Comparison of ENCODE assay signal across 18 cellular contexts in the genomic region with DNA sequence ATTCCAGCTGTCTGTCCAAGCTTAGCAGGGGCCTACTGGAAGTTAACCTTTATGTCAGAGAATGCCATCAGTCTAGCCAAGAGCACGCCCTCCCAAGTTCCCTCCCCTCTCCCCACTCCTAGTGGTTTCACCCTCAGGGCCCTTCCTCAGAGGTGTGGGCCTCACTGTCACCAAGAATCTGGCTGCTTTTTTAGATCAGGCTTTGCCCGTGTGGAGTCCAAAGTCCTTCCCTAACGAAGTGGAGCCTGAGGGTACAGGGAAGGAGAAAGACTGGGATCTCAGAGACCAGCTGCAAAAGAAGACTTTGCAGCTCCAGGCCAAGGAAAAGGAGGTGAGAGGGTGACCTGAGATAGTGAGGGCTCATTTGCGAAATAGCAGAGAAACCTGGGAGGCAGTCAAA. TPM values are rescaled to one million over a fixed set of nuclear protein-coding genes. Genes with fewer than 3 reads are reported as not detected.
DNase-seq lines count a peak whose midpoint lies in the region; ATAC-seq, FAIRE-seq and TF ChIP-seq lines count a peak whose summit lies in the region.
"Had no signal": no experiment of that assay in that cellular context is flagged by ENCODE, and none has a peak within 500 bp of the region (broad histone marks: within the 10 kb centered on the region; RNA-seq: fewer than 3 reads in every experiment).

No MANE protein-coding gene starts in this region.

- POLR2A ChIA-PET in GM12878 (lab: Charles Lee): interaction anchor here (1.3 kb wide), 1 partner anchor 11 kb away, joined by 5 read pairs; no protein-coding TSS in a partner anchor

- H4K20me1 ChIP-seq in GM12878 (ENCODE audit: control insufficient read depth, insufficient read depth): no peaks in the 10 kb centered on the region

- H3K79me2 ChIP-seq in GM12878 (ENCODE audit: control insufficient read depth, insufficient read depth, low read length): peaks cover 7% of the 10 kb centered on the region

- peaks cover 18 to 64% (median 34%) of the 10 kb centered on the region in 4 donors for H3K4me1 Mint-ChIP-seq in CD4-positive, CD25-positive, alpha-beta regulatory T cell
- peaks cover 10 to 40% (median 36%) of the 10 kb centered on the region in 3 donors for H3K4me1 Mint-ChIP-seq in naive B cell

- ATAC-seq in CD4-positive, CD25-positive, alpha-beta regulatory T cell (ENCODE audit: low read depth in 2 of 2): no peak
- no peak for ATAC-seq in GM12878
- ATAC-seq in naive B cell (ENCODE audit: low read depth in 2 of 2): no peak
- ATAC-seq: activated CD4-positive, CD25-positive, alpha-beta regulatory T cell treated with anti-CD3 and anti-CD28 coated beads, Interleukin-2, amount 50 U/mL, for 24 hours; gastroesophageal sphincter had no signal

- no peak overlapping the region for H3K9ac ChIP-seq in GM12878 (ENCODE audit: control insufficient read depth, insufficient read depth, low read length)

- no peak overlapping the region for H3K4me3 Mint-ChIP-seq in CD4-positive, CD25-positive, alpha-beta regulatory T cell
- H3K4me3 Mint-ChIP-seq in naive B cell: no peak overlapping the region

- H2AFZ ChIP-seq in GM12878 (ENCODE audit: control insufficient read depth, low read depth, low read length): no peak overlapping the region

- H3K4me1 ChIP-seq in CD4-positive, CD25-positive, alpha-beta regulatory T cell (ENCODE audit: control insufficient read depth, insufficient read depth, low read length, poor library complexity, severe bottlenecking): peaks cover 27% of the 10 kb centered on the region
- peaks cover 9% of the 10 kb centered on the region for H3K4me1 ChIP-seq in GM12878 (ENCODE audit: control insufficient read depth, insufficient read depth, low read length)
- H3K4me1 ChIP-seq: colonic mucosa had no signal

- CTCF ChIA-PET in GM12878 (lab: Yijun Ruan, JAX): interaction anchor here (0.6 to 1.2 kb wide), 3 partner anchors 30 to 422 kb away, joined by 3 read pairs; a partner anchor contains a TSS

- no TSS peak for BruUV-seq in GM12878 (replicated peaks; lab: Mats Ljungman, UMichigan)

- TF ChIP-seq CTCF in GM12878 (IDR thresholded peaks at IDR 0.05 in 2 of 3, conservative IDR thresholded peaks at IDR 0.05 in 1 of 3; ENCODE audit: control insufficient read depth in 2 of 3, extremely low read depth in 1 of 3, insufficient read depth in 1 of 3, low read depth in 3 of 3, low read length in 3 of 3): no peak

- peak overlapping the region in 2 of 3 donors; percentile 2 to 54 for H3K27ac Mint-ChIP-seq in CD4-positive, CD25-positive, alpha-beta regulatory T cell
- H3K27ac Mint-ChIP-seq in naive B cell: peak overlapping the region in 4 of 6 donors; percentile 56 to 89 (median 71)

- no peaks in the 10 kb centered on the region for H3K9me3 Mint-ChIP-seq in CD4-positive, CD25-positive, alpha-beta regulatory T cell
- peaks cover 0 to 3% (median 0%) of the 10 kb centered on the region in 7 donors for H3K9me3 Mint-ChIP-seq in naive B cell

- no peak for DNase-seq in CD4-positive, CD25-positive, alpha-beta regulatory T cell
- peak; percentile 58 for DNase-seq in ELF-1 (ENCODE audit: low read depth, low spot score)
- no peak for DNase-seq in GM12878 (ENCODE audit: low read depth, low spot score)
- DNase-seq in naive B cell: no peak
- no peak for DNase-seq in MG63
- no peak for DNase-seq in germinal center (ENCODE audit: low spot score)
- no peak for DNase-seq in NCI-H69 (lab: John Stamatoyannopoulos, UW)
- DNase-seq: colonic mucosa, HCEC 1CT, mesenchymal stem cell, MM.1S, NCI-H187 treated with DMSO at 0.1 percent for 48 hours, right lobe of liver, testis had no signal

- SMC1A ChIA-PET in GM12878 (lab: Charles Lee; ENCODE audit: uncharacterized antibody, unreplicated experiment): interaction anchor here (1.0 to 1.5 kb wide), 3 partner anchors 24 to 47 kb away, joined by 3 to 5 read pairs (median 4); a partner anchor contains a TSS

- FAIRE-seq in GM12878 (lab: Jason Lieb, UNC): no peak
- FAIRE-seq: HTR-8/SVneo had no signal

- H3K9me3 ChIP-seq in CD4-positive, CD25-positive, alpha-beta regulatory T cell (ENCODE audit: control insufficient read depth in 2 of 2, low read length in 2 of 2): no peaks in the 10 kb centered on the region
- H3K9me3 ChIP-seq in GM12878 (replicated peaks; ENCODE audit: control insufficient read depth, insufficient read depth, low read length) (no peaks in the 10 kb centered on the region; the same call in 1 of the 3 replicates), MG63 (no peaks in the 10 kb centered on the region)
- H3K9me3 ChIP-seq: colonic mucosa, gastroesophageal sphincter, right lobe of liver, testis had no signal

- H3K27ac ChIP-seq in CD4-positive, CD25-positive, alpha-beta regulatory T cell (ENCODE audit: insufficient read depth, low read length, poor library complexity, severe bottlenecking): peak overlapping the region; percentile 36
- no peak overlapping the region for H3K27ac ChIP-seq in GM12878 (ENCODE audit: control insufficient read depth, insufficient read depth)
- H3K27ac ChIP-seq: colonic mucosa, gastroesophageal sphincter, right lobe of liver, RWPE1, testis had no signal

- H3K27me3 Mint-ChIP-seq in CD4-positive, CD25-positive, alpha-beta regulatory T cell: peaks cover 5% of the 10 kb centered on the region
- no peaks in the 10 kb centered on the region for H3K27me3 Mint-ChIP-seq in naive B cell

- no peaks in the 10 kb centered on the region for H3K27me3 ChIP-seq in CD4-positive, CD25-positive, alpha-beta regulatory T cell (ENCODE audit: control insufficient read depth, insufficient read depth, low read length)
- no peaks in the 10 kb centered on the region for H3K27me3 ChIP-seq in GM12878 (replicated peaks in 1 of 2; ENCODE audit: control insufficient read depth in 2 of 2, insufficient read depth in 2 of 2, low read length in 1 of 2)
- H3K27me3 ChIP-seq in MG63: no peaks in the 10 kb centered on the region
- H3K27me3 ChIP-seq: colonic mucosa, gastroesophageal sphincter, right lobe of liver, testis had no signal

- 0 out of 2 replicates have a peak, but pooled peaks have one; percentile 29 for TF ChIP-seq POLR2A in GM12878 (IDR thresholded peaks at IDR 0.05; ENCODE audit: low read depth, low read length)

- H3K4me2 ChIP-seq in GM12878 (ENCODE audit: control insufficient read depth, insufficient read depth): no peak overlapping the region

- H3K36me3 ChIP-seq in CD4-positive, CD25-positive, alpha-beta regulatory T cell (ENCODE audit: control insufficient read depth, insufficient read depth, low read length): peaks cover 70% of the 10 kb centered on the region
- H3K36me3 ChIP-seq in GM12878 (ENCODE audit: control insufficient read depth in 2 of 2, insufficient read depth in 2 of 2, low read length in 1 of 2): peaks cover 7 to 18% of the 10 kb centered on the region in 2 experiments; a peak in 3 of 4 replicates
- peaks cover 6% of the 10 kb centered on the region for H3K36me3 ChIP-seq in MG63
- H3K36me3 ChIP-seq: colonic mucosa, gastroesophageal sphincter, right lobe of liver had no signal

- H3K4me3 ChIP-seq in CD4-positive, CD25-positive, alpha-beta regulatory T cell (ENCODE audit: low read depth, low read length): no peak overlapping the region
- no peak overlapping the region for H3K4me3 ChIP-seq in GM12878
- H3K4me3 ChIP-seq in MG63: no peak overlapping the region
- H3K4me3 ChIP-seq: colonic mucosa, gastroesophageal sphincter, right lobe of liver, testis had no signal

- no peak for TF ChIP-seq RAD21 in GM12878 (IDR thresholded peaks at IDR 0.05; ENCODE audit: insufficient read depth, low read depth, low read length)

- peaks cover 45% of the 10 kb centered on the region for H3K36me3 Mint-ChIP-seq in CD4-positive, CD25-positive, alpha-beta regulatory T cell
- peaks cover 21% of the 10 kb centered on the region in 2 donors for H3K36me3 Mint-ChIP-seq in naive B cell

- 72% methylated on average over 4 of the region's 4 CpGs for WGBS in GM12878 (ENCODE audit: insufficient coverage, insufficient replicate concordance, low lambda C conversion rate, missing lambda C conversion rate)

- intact Hi-C loops in GM12878 (cut with micrococcal nuclease; ENCODE audit: unreplicated experiment): no loop called here

- RAD21 ChIA-PET in GM12878 (lab: Charles Lee; ENCODE audit: unreplicated experiment): interaction anchor here (0.9 to 1.7 kb wide), 2 partner anchors 10 to 12 kb away, joined by 3 to 4 read pairs; no protein-coding TSS in a partner anchor

- no peak for TF ChIP-seq EP300 in GM12878 (IDR thresholded peaks at IDR 0.05; ENCODE audit: borderline replicate concordance in 1 of 2, control insufficient read depth in 1 of 2, low read depth in 2 of 2, low read length in 2 of 2)

- in situ Hi-C loops in GM12878 (cut with MboI): no loop called here

RNA-seq across cellular contexts. Expression of a gene that starts 4.1 kb away (rescaled TPM):
- total RNA-seq in CD4-positive, CD25-positive, alpha-beta regulatory T cell: 0.27 TPM
- polyA plus RNA-seq in CD4-positive, CD25-positive, alpha-beta regulatory T cell: under 1 TPM; 0.07 to 0.56 (median 0.30) TPM
- 5.5 and 5.7 TPM in 2 replicates for total RNA-seq in GM12878 (2013; cell fraction: nucleolus; rRNA removed)
- total RNA-seq in GM12878 (2014; rRNA removed) (3.4 and 4.4 TPM in 2 replicates), GM12878 (2014; rRNA removed; fragmentation: Illumina TruSeq; extraction: Trizol) (4.0 and 4.4 TPM in 2 replicates), GM12878 (2021) (3.4 and 3.5 TPM in 2 replicates)
- polyA plus RNA-seq in GM12878 (2011; ENCODE audit: low read depth): 1.3 TPM
- polyA plus RNA-seq in GM12878 (2011; rRNA removed) (3.2 and 3.9 TPM in 2 replicates), GM12878 (2014; fragmentation: Illumina TruSeq; extraction: Trizol) (3.7 and 3.8 TPM in 2 replicates), GM12878 (2014; fragmentation: Nextera tagmentation; extraction: Ambion mirVana) (1 to 10 TPM; 3.4 to 4.4 TPM), GM12878 (2014; rRNA removed) (2.3 and 3.1 TPM in 2 replicates), GM12878 (2016; fragmentation: Nextera tagmentation; extraction: Ambion mirVana) (1 to 10 TPM; 4.6 to 5.5 TPM), naive B cell (ENCODE audit: low read depth in 6 of 6) (1 to 10 TPM in 1 of 6 donors, under 1 TPM in 5; 0.45 to 1.9 (median 0.66) TPM)
- polyA plus RNA-seq in GM12878 (2011; cell fraction: cytosol; rRNA removed): 2.4 TPM in 2 replicates
- polyA plus RNA-seq in GM12878 (2011; cell fraction: nucleus; rRNA removed): 2.0 and 2.2 TPM in 2 replicates
- 1.6 and 2.9 TPM in 2 replicates for polyA plus RNA-seq in GM12878 (2012)
- 6.1 TPM in 2 replicates for polyA minus RNA-seq in GM12878 (2011; rRNA and poly(A)+ RNA removed)
- polyA minus RNA-seq in GM12878 (2011; cell fraction: cytosol; rRNA and poly(A)+ RNA removed): 1.6 and 2.1 TPM in 2 replicates
- polyA minus RNA-seq in GM12878 (2011; cell fraction: nucleus; rRNA and poly(A)+ RNA removed): 5.3 and 5.6 TPM in 2 replicates
- 0.49 and 4.6 TPM in 2 replicates for total RNA-seq in MG63 (2014; rRNA removed; shearing (Covaris generic); ENCODE audit: low replicate concordance)

RNA-seq across cellular contexts. Expression of a gene that starts 24.4 kb away (rescaled TPM):
- total RNA-seq in CD4-positive, CD25-positive, alpha-beta regulatory T cell: 470 TPM
- polyA plus RNA-seq in CD4-positive, CD25-positive, alpha-beta regulatory T cell: 100 to 1,000 TPM; 450 to 594 (median 504) TPM
- 130 and 146 TPM in 2 replicates for total RNA-seq in GM12878 (2013; cell fraction: nucleolus; rRNA removed)
- 57.0 and 61.6 TPM in 2 replicates for total RNA-seq in GM12878 (2014; rRNA removed)
- total RNA-seq in GM12878 (2014; rRNA removed; fragmentation: Illumina TruSeq; extraction: Trizol): 78.2 and 81.8 TPM in 2 replicates
- total RNA-seq in GM12878 (2021): 62.6 and 67.5 TPM in 2 replicates
- polyA plus RNA-seq in GM12878 (2011; ENCODE audit: low read depth): 53.6 TPM
- polyA plus RNA-seq in GM12878 (2011; rRNA removed): 119 and 148 TPM in 2 replicates
- polyA plus RNA-seq in GM12878 (2011; cell fraction: cytosol; rRNA removed): 74.9 and 86.1 TPM in 2 replicates
- 263 and 305 TPM in 2 replicates for polyA plus RNA-seq in GM12878 (2011; cell fraction: nucleus; rRNA removed)
- 66.3 and 74.1 TPM in 2 replicates for polyA plus RNA-seq in GM12878 (2012)
- 88.2 and 103 TPM in 2 replicates for polyA plus RNA-seq in GM12878 (2014; fragmentation: Illumina TruSeq; extraction: Trizol)
- 100 to 1,000 TPM; 117 to 121 TPM for polyA plus RNA-seq in GM12878 (2014; fragmentation: Nextera tagmentation; extraction: Ambion mirVana)
- polyA plus RNA-seq in GM12878 (2014; rRNA removed): 64.3 and 83.5 TPM in 2 replicates
- 100 to 1,000 TPM; 105 to 115 TPM for polyA plus RNA-seq in GM12878 (2016; fragmentation: Nextera tagmentation; extraction: Ambion mirVana)
- polyA minus RNA-seq in GM12878 (2011; rRNA and poly(A)+ RNA removed): 73.3 and 83.2 TPM in 2 replicates
- polyA minus RNA-seq in GM12878 (2011; cell fraction: cytosol; rRNA and poly(A)+ RNA removed): 22.2 and 25.5 TPM in 2 replicates
- polyA minus RNA-seq in GM12878 (2011; cell fraction: nucleus; rRNA and poly(A)+ RNA removed): 105 and 127 TPM in 2 replicates
- 100 to 1,000 TPM; 161 to 281 (median 243) TPM for polyA plus RNA-seq in naive B cell (ENCODE audit: low read depth in 6 of 6)
- not detected in 2 replicates for total RNA-seq in MG63 (2014; rRNA removed; shearing (Covaris generic); ENCODE audit: low replicate concordance)

RNA-seq across cellular contexts. Expression of a gene that starts 25.7 kb away (rescaled TPM):
- total RNA-seq in CD4-positive, CD25-positive, alpha-beta regulatory T cell: 0.86 TPM
- polyA plus RNA-seq in CD4-positive, CD25-positive, alpha-beta regulatory T cell: 1 to 10 TPM in 2 of 4 donors, under 1 TPM in 2; 0.21 to 1.9 (median 0.93) TPM
- not detected in 2 replicates for total RNA-seq in GM12878 (2013; cell fraction: nucleolus; rRNA removed)
- 0.05 TPM in 1 of 2 replicates, not detected in the other for total RNA-seq in GM12878 (2014; rRNA removed)
- total RNA-seq in GM12878 (2014; rRNA removed; fragmentation: Illumina TruSeq; extraction: Trizol): 0.04 and 0.09 TPM in 2 replicates
- 0.10 and 0.21 TPM in 2 replicates for total RNA-seq in GM12878 (2021)
- polyA plus RNA-seq in GM12878 (2011; ENCODE audit: low read depth): 0.20 TPM
- 0.46 and 0.50 TPM in 2 replicates for polyA plus RNA-seq in GM12878 (2011; rRNA removed)
- 0.23 and 0.37 TPM in 2 replicates for polyA plus RNA-seq in GM12878 (2011; cell fraction: cytosol; rRNA removed)
- 0.27 and 0.53 TPM in 2 replicates for polyA plus RNA-seq in GM12878 (2011; cell fraction: nucleus; rRNA removed)
- polyA plus RNA-seq in GM12878 (2012): 0.24 and 0.35 TPM in 2 replicates
- polyA plus RNA-seq in GM12878 (2014; fragmentation: Illumina TruSeq; extraction: Trizol): 0.12 and 0.30 TPM in 2 replicates
- polyA plus RNA-seq in GM12878 (2014; fragmentation: Nextera tagmentation; extraction: Ambion mirVana): under 1 TPM; 0.04 to 0.05 TPM
- 0.11 and 0.22 TPM in 2 replicates for polyA plus RNA-seq in GM12878 (2014; rRNA removed)
- polyA plus RNA-seq in GM12878 (2016; fragmentation: Nextera tagmentation; extraction: Ambion mirVana): under 1 TPM; 0.06 to 0.09 TPM
- polyA minus RNA-seq in GM12878 (2011; rRNA and poly(A)+ RNA removed): 0.66 and 0.67 TPM in 2 replicates
- polyA minus RNA-seq in GM12878 (2011; cell fraction: cytosol; rRNA and poly(A)+ RNA removed): 1.3 TPM in 1 of 2 replicates, not detected in the other
- 0.10 TPM in 1 of 2 replicates, not detected in the other for polyA minus RNA-seq in GM12878 (2011; cell fraction: nucleus; rRNA and poly(A)+ RNA removed)
- polyA plus RNA-seq in naive B cell (ENCODE audit: low read depth in 6 of 6): 1 to 10 TPM in 4 of 6 donors, under 1 TPM in 1, not detected in 1; 0.54 to 2.4 (median 1.8) TPM
- not detected in 2 replicates for total RNA-seq in MG63 (2014; rRNA removed; shearing (Covaris generic); ENCODE audit: low replicate concordance)

RNA-seq across cellular contexts. Expression of a gene that starts 47.5 kb away (rescaled TPM):
- 7.4 TPM for total RNA-seq in CD4-positive, CD25-positive, alpha-beta regulatory T cell
- 1 to 10 TPM; 2.4 to 4.3 (median 3.1) TPM for polyA plus RNA-seq in CD4-positive, CD25-positive, alpha-beta regulatory T cell
- 35.9 and 38.6 TPM in 2 replicates for total RNA-seq in GM12878 (2013; cell fraction: nucleolus; rRNA removed)
- total RNA-seq in GM12878 (2014; rRNA removed) (8.9 and 9.0 TPM in 2 replicates), GM12878 (2014; rRNA removed; fragmentation: Illumina TruSeq; extraction: Trizol) (10.2 and 10.6 TPM in 2 replicates), GM12878 (2021) (6.5 and 7.4 TPM in 2 replicates)
- 2.9 TPM for polyA plus RNA-seq in GM12878 (2011; ENCODE audit: low read depth)
- polyA plus RNA-seq in GM12878 (2011; rRNA removed) (13.3 and 14.8 TPM in 2 replicates), GM12878 (2014; fragmentation: Illumina TruSeq; extraction: Trizol) (9.4 and 10.8 TPM in 2 replicates), GM12878 (2014; fragmentation: Nextera tagmentation; extraction: Ambion mirVana) (1 to 10 TPM; 3.0 TPM), GM12878 (2014; rRNA removed) (5.0 and 6.2 TPM in 2 replicates), GM12878 (2016; fragmentation: Nextera tagmentation; extraction: Ambion mirVana) (1 to 10 TPM; 7.9 to 9.4 TPM), naive B cell (ENCODE audit: low read depth in 6 of 6) (10 to 100 TPM in 1 of 6 donors, 1 to 10 TPM in 5; 4.1 to 11.9 (median 6.8) TPM)
- polyA plus RNA-seq in GM12878 (2011; cell fraction: cytosol; rRNA removed): 7.4 TPM in 2 replicates
- polyA plus RNA-seq in GM12878 (2011; cell fraction: nucleus; rRNA removed): 12.4 and 13.0 TPM in 2 replicates
- 3.9 and 4.5 TPM in 2 replicates for polyA plus RNA-seq in GM12878 (2012)
- 15.6 and 17.8 TPM in 2 replicates for polyA minus RNA-seq in GM12878 (2011; rRNA and poly(A)+ RNA removed)
- polyA minus RNA-seq in GM12878 (2011; cell fraction: cytosol; rRNA and poly(A)+ RNA removed): 3.8 and 3.9 TPM in 2 replicates
- 17.8 and 22.8 TPM in 2 replicates for polyA minus RNA-seq in GM12878 (2011; cell fraction: nucleus; rRNA and poly(A)+ RNA removed)
- total RNA-seq in MG63 (2014; rRNA removed; shearing (Covaris generic); ENCODE audit: low replicate concordance): 10.2 and 12.3 TPM in 2 replicates

Comparison
In these comparisons a context has a peak if more than half of its experiments do, and no peak if none do; other contexts are left out.
1. RNA of a gene that starts 24.4 kb away (total RNA-seq): 470 TPM in CD4-positive, CD25-positive, alpha-beta regulatory T cell (single experiment) and 57.0 to 146 TPM in GM12878; not detected in MG63; every median in the first group is over 10 times any median in the second.